ENCODE assay signal across 8 cellular contexts in the genomic region with DNA sequence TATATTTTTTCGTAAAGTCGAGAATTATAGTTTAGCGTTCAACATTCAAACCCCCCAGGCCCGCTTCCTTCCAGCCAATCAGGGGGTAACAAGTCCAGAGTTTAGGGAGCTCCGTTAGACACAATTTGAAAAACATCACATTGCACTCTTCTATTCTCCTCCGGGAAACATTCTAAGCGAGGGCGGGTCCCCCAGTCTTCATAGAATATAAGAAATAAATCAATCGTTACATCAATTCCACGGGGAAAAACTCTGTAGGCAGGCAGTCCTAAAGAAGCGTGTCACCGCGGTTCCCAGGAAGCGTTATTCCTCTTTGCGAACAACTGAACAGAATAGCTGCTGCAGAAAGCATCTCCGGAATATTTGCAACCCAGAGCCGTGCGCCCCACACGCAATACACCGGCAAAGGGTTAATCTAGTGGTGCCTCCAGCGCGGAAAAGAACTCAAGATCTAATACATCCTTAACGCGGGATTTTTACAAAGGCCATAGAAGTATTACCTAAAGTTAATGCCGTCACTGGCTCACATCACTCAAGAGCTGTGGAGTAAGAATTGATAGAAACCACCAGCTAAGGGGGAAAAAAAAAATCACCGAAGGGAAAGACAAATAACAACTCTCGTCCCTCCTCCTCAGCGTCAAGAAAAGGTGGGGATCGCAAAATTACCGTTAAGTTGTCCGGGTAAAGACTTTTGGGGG.
A peak's percentile ranks its signal among the peaks of the same experiment; 100 is the strongest.
DNase-seq lines count a peak whose midpoint lies in the region; ATAC-seq and TF ChIP-seq lines count a peak whose summit lies in the region.

No MANE protein-coding gene starts in this region.

- no peaks in the 10 kb centered on the region for H3K36me3 ChIP-seq in heart right ventricle

- H3K27me3 ChIP-seq in heart right ventricle = peaks cover 0 to 5% (median 0%) of the 10 kb centered on the region in 7 donors

- H3K4me3 Mint-ChIP-seq in activated naive CD4-positive, alpha-beta T cell treated with anti-CD3 and anti-CD28 coated beads, Interleukin-2, amount 10 ng/mL, durations not matched to agents 7 days and 5 days = peak overlapping the region; percentile 92

- DNase-seq in activated naive CD4-positive, alpha-beta T cell treated with Interleukin-2 at 50 U/mL for 16 hours = peak; percentile 51
- DNase-seq in activated naive CD4-positive, alpha-beta T cell (lab: John Stamatoyannopoulos, UW) = no peak
- DNase-seq in NCI-H82 treated with DMSO at 0.1 percent for 48 hours (lab: John Stamatoyannopoulos, UW; ENCODE audit: unreplicated experiment) = peak; percentile 57
- peak; percentile 52 for DNase-seq in activated naive CD4-positive, alpha-beta T cell treated with anti-CD3 and anti-CD28 coated beads, Interleukin-2, amount 10 ng/mL, durations not matched to agents 7 days and 5 days
- DNase-seq in heart right ventricle = no peak
- DNase-seq in putamen (ENCODE audit: low spot score) = peak; percentile 11
- no peak for DNase-seq in NK-92 treated with Interleukin-12 subunit alpha and Interleukin-12 subunit beta, amount 100 ng/mL, for 24 hours (lab: John Stamatoyannopoulos, UW)

- CTCF ChIA-PET in activated naive CD4-positive, alpha-beta T cell treated with anti-CD3 and anti-CD28 coated beads, Interleukin-2, amount 10 ng/mL, durations not matched to agents 7 days and 5 days (lab: Charles Lee) = interaction anchor here (0.7 to 1.5 kb wide), 8 partner anchors 11 to 832 kb away, joined by 3 to 4 read pairs (median 3); a partner anchor contains a TSS

- no peak for TF ChIP-seq CTCF in heart right ventricle (IDR thresholded peaks at IDR 0.05)

- H3K27me3 Mint-ChIP-seq in activated naive CD4-positive, alpha-beta T cell treated with anti-CD3 and anti-CD28 coated beads, Interleukin-2, amount 10 ng/mL, durations not matched to agents 7 days and 5 days = no peaks in the 10 kb centered on the region

- ATAC-seq in heart right ventricle (no peak), GM21717 (IDR thresholded peaks at IDR 0.05; ENCODE audit: unreplicated experiment) (no peak)

- H3K27ac ChIP-seq in heart right ventricle = peak overlapping the region in 9 of 10 donors; percentile 30 to 91 (median 77)

- H3K9me3 ChIP-seq in heart right ventricle = no peaks in the 10 kb centered on the region

- H3K36me3 Mint-ChIP-seq in activated naive CD4-positive, alpha-beta T cell treated with anti-CD3 and anti-CD28 coated beads, Interleukin-2, amount 10 ng/mL, durations not matched to agents 7 days and 5 days = peaks cover 48% of the 10 kb centered on the region

- whole genome bisulfite sequencing in heart right ventricle, 2 donors = 1 to 2% methylated on average over 31 of the region's 31 CpGs

- peak overlapping the region; percentile 42 to 82 (median 70) for H3K4me3 ChIP-seq in heart right ventricle

- peaks cover 57% of the 10 kb centered on the region for H3K4me1 Mint-ChIP-seq in activated naive CD4-positive, alpha-beta T cell treated with anti-CD3 and anti-CD28 coated beads, Interleukin-2, amount 10 ng/mL, durations not matched to agents 7 days and 5 days

- peaks cover 0 to 89% (median 34%) of the 10 kb centered on the region in 9 donors for H3K4me1 ChIP-seq in heart right ventricle

- H3K9me3 Mint-ChIP-seq in activated naive CD4-positive, alpha-beta T cell treated with anti-CD3 and anti-CD28 coated beads, Interleukin-2, amount 10 ng/mL, durations not matched to agents 7 days and 5 days = no peaks in the 10 kb centered on the region

- intact Hi-C loops in heart right ventricle (cut with DNase I) = loop anchor here (2.0 to 10.0 kb wide), 16 partner anchors 42 to 834 kb away; a partner anchor contains a TSS

- H3K27ac Mint-ChIP-seq in activated naive CD4-positive, alpha-beta T cell treated with anti-CD3 and anti-CD28 coated beads, Interleukin-2, amount 10 ng/mL, durations not matched to agents 7 days and 5 days = peak overlapping the region; percentile 100

Comparison
In these comparisons a context has a peak if more than half of its experiments do, and no peak if none do; other contexts are left out.
1. DNase-seq: peak in activated naive CD4-positive, alpha-beta T cell treated with Interleukin-2 at 50 U/mL for 16 hours (single experiment), NCI-H82 treated with DMSO at 0.1 percent for 48 hours (single experiment), activated naive CD4-positive, alpha-beta T cell treated with anti-CD3 and anti-CD28 coated beads, Interleukin-2, amount 10 ng/mL, durations not matched to agents 7 days and 5 days (single experiment) and putamen (single experiment); none in activated naive CD4-positive, alpha-beta T cell (0 of 4), heart right ventricle (0 of 2) and NK-92 treated with Interleukin-12 subunit alpha and Interleukin-12 subunit beta, amount 100 ng/mL, for 24 hours (single experiment).